ENCODE assay signal across 12 cellular contexts in the genomic region with DNA sequence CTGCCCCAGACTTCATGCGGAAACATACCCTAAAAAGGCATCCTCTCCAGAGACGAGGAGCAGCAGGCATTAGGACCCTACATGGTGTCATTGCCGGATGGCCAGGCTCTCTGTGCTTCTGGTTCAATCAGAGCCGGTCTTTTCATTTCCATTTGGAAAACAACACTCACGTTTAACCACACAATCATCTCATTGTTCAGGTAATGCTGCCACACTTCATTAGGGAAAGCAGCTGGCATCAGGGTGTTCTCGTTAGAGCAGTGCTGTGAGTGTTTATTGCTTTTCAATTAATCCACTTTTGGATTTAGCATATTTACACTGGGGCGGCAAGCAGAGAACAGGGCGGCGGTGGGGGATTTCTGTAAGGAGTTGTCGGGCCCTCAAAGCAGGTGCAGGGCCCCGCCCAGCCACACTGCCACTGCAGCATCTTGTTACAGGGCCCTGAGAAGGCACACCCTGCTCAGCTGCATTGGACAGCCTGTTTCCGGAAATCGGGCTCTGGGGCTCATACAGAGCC.
DNase-seq lines count a peak whose midpoint lies in the region; ATAC-seq, FAIRE-seq and TF ChIP-seq lines count a peak whose summit lies in the region.
"Had no signal": no experiment of that assay in that cellular context is flagged by ENCODE, and none has a peak within 500 bp of the region (broad histone marks: within the 10 kb centered on the region; RNA-seq: fewer than 3 reads in every experiment).

No MANE protein-coding gene starts in this region.

- TF ChIP-seq POLR2A in suprapubic skin (IDR thresholded peaks at IDR 0.05) = no peak

- no peak overlapping the region for H3K4me2 ChIP-seq in Karpas-422 (ENCODE audit: low read depth, low read length, poor library complexity, severe bottlenecking)

- no peak for ATAC-seq in GM19023 (IDR thresholded peaks at IDR 0.05; ENCODE audit: unreplicated experiment)
- ATAC-seq: stimulated activated naive CD8-positive, alpha-beta T cell treated with anti-CD3 and anti-CD28 coated beads, Interleukin-15, Interleukin-2, amounts not matched to agents 100 U/mL and 50 U/mL, for 24 hours had no signal

- peak; percentile 97 for DNase-seq in NCI-H1436 treated with DMSO at 0.1 percent for 48 hours (lab: John Stamatoyannopoulos, UW)
- peak; percentile 76 for DNase-seq in NCI-H82 (lab: John Stamatoyannopoulos, UW)
- DNase-seq in kidney = peak; percentile 36
- no peak for DNase-seq in suprapubic skin (ENCODE audit: low spot score in 2 of 2)
- no peak for DNase-seq in Karpas-422
- DNase-seq in SK-N-DZ (ENCODE audit: low spot score) = no peak
- DNase-seq: DMS 273 treated with DMSO at 0.1 percent for 48 hours; HFFc6; islet precursor cell; stimulated activated CD4-positive, alpha-beta T cell treated with anti-CD3 and anti-CD28 coated beads, Interleukin-12 subunit alpha, Interleukin-12 subunit beta, amount 100 ng/mL, for 4 hours; stimulated activated naive CD8-positive, alpha-beta T cell treated with anti-CD3 and anti-CD28 coated beads, Interleukin-15, Interleukin-2, amounts not matched to agents 100 U/mL and 50 U/mL, for 24 hours had no signal

- H3K4me1 ChIP-seq in kidney (ENCODE audit: control insufficient read depth in 1 of 2, insufficient read depth in 1 of 2, low read depth in 1 of 2, low read length in 2 of 2) = no peaks in the 10 kb centered on the region
- H3K4me1 ChIP-seq in suprapubic skin = no peaks in the 10 kb centered on the region
- no peaks in the 10 kb centered on the region for H3K4me1 ChIP-seq in Karpas-422 (ENCODE audit: low read length)

- intact Hi-C loops in kidney (cut with DNase I) = no loop called here

- H3K27me3 ChIP-seq in suprapubic skin (peaks cover 10% of the 10 kb centered on the region), Karpas-422 (ENCODE audit: low read length) (no peaks in the 10 kb centered on the region)

- H3K9me2 ChIP-seq in Karpas-422 (replicated peaks; ENCODE audit: insufficient read depth, low read length) = no peaks in the 10 kb centered on the region

- H3K36me3 ChIP-seq in kidney (ENCODE audit: control insufficient read depth in 1 of 2, insufficient read depth in 2 of 2, low read length in 2 of 2) (no peaks in the 10 kb centered on the region), suprapubic skin (no peaks in the 10 kb centered on the region), Karpas-422 (ENCODE audit: insufficient read depth, low read length) (no peaks in the 10 kb centered on the region)

- no peak overlapping the region for H2AFZ ChIP-seq in Karpas-422 (ENCODE audit: low read length)

- H4K20me1 ChIP-seq in Karpas-422 (ENCODE audit: insufficient read depth, low read depth, low read length) = no peaks in the 10 kb centered on the region

- no peak for TF ChIP-seq EP300 in suprapubic skin (IDR thresholded peaks at IDR 0.05)

- no peaks in the 10 kb centered on the region for H3K79me2 ChIP-seq in Karpas-422 (ENCODE audit: low read length)

- WGBS in suprapubic skin = 29% methylated on average over 11 of the region's 13 CpGs

- H3K9me3 ChIP-seq in kidney (ENCODE audit: control insufficient read depth in 1 of 2, low read length in 2 of 2) (no peaks in the 10 kb centered on the region), suprapubic skin (no peaks in the 10 kb centered on the region), Karpas-422 (ENCODE audit: low read length) (no peaks in the 10 kb centered on the region)

- no peak overlapping the region for H3K9ac ChIP-seq in kidney (ENCODE audit: low read length in 2 of 2)
- no peak overlapping the region for H3K9ac ChIP-seq in Karpas-422 (ENCODE audit: low read length)

- TF ChIP-seq CTCF in kidney (IDR thresholded peaks at IDR 0.05; ENCODE audit: borderline replicate concordance, extremely low read depth, insufficient read depth) = no peak
- no peak for TF ChIP-seq CTCF in suprapubic skin (IDR thresholded peaks at IDR 0.05)

- no peak for FAIRE-seq in kidney (lab: Jason Lieb, UNC)

- no peak overlapping the region for H3K4me3 ChIP-seq in kidney (ENCODE audit: low read length in 2 of 2)
- no peak overlapping the region for H3K4me3 ChIP-seq in suprapubic skin
- H3K4me3 ChIP-seq in Karpas-422 (ENCODE audit: low read length) = no peak overlapping the region

- H3K27ac ChIP-seq in kidney (ENCODE audit: low read depth in 2 of 2, low read length in 2 of 2) = no peak overlapping the region
- H3K27ac ChIP-seq in suprapubic skin = peak overlapping the region; percentile 66
- H3K27ac ChIP-seq in Karpas-422 (ENCODE audit: low read length) = no peak overlapping the region

Comparison
In these comparisons a context has a peak if more than half of its experiments do, and no peak if none do; other contexts are left out.
1. DNase-seq: peak in NCI-H1436 treated with DMSO at 0.1 percent for 48 hours (single experiment), NCI-H82 (single experiment) and kidney (single experiment); none in suprapubic skin (0 of 2), Karpas-422 (single experiment) and SK-N-DZ (single experiment).